In the genomic region with DNA sequence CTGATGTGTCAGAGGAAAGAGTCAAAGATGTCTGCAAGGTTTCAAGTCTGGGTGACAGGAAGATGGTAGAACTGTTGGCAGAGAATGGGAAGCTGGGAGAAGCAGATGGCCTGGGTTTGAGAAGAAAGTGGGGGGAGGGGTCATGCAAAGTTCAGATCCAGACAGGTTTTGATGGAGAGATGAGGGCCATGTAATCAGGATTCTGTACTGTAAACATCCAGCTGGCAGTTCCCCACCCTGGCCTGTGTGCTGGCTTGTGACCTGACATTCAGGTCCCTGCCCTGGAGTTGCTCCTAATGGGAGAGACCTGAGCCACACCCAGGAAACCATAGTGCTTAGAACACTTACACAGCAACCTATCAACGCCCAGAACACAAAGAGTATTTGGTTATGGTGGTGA, we compare ENCODE assay signal across 1 cellular context.
TF ChIP-seq lines count a peak whose summit lies in the region.

No MANE protein-coding gene starts in this region.

TF ChIP-seq in H1, 55 proteins besides CTCF, POLR2A, EP300 and RAD21:
- TF ChIP-seq PHF8 (conservative IDR thresholded peaks at IDR 0.05; ENCODE audit: low read depth, low read length) (no peak), YY1 (IDR thresholded peaks at IDR 0.05; ENCODE audit: low read depth, low read length) (no peak), SUZ12 (IDR thresholded peaks at IDR 0.05; ENCODE audit: low read length) (no peak), BRCA1 (IDR thresholded peaks at IDR 0.05; ENCODE audit: low read depth, low read length) (no peak), CBX8 (IDR thresholded peaks at IDR 0.05; ENCODE audit: borderline replicate concordance, low read depth, low read length) (no peak), GTF2F1 (IDR thresholded peaks at IDR 0.05; ENCODE audit: borderline replicate concordance, low read depth, low read length) (no peak), KDM1A (IDR thresholded peaks at IDR 0.05; ENCODE audit: borderline replicate concordance, low read length) (no peak), KDM4A (IDR thresholded peaks at IDR 0.05; ENCODE audit: low read depth, low read length, severe bottlenecking) (no peak), SP4 (IDR thresholded peaks at IDR 0.05; ENCODE audit: low read length) (no peak), HDAC2 (IDR thresholded peaks at IDR 0.05; ENCODE audit: borderline replicate concordance in 1 of 2, low read depth in 2 of 2, low read length in 2 of 2) (no peak), CEBPB (IDR thresholded peaks at IDR 0.05; ENCODE audit: low read depth, low read length) (no peak), FOSL1 (IDR thresholded peaks at IDR 0.05; ENCODE audit: insufficient read depth, low read depth, low read length) (no peak), CBX5 (IDR thresholded peaks at IDR 0.05; ENCODE audit: low read depth, low read length) (no peak)
- TF ChIP-seq, protein P1, sequence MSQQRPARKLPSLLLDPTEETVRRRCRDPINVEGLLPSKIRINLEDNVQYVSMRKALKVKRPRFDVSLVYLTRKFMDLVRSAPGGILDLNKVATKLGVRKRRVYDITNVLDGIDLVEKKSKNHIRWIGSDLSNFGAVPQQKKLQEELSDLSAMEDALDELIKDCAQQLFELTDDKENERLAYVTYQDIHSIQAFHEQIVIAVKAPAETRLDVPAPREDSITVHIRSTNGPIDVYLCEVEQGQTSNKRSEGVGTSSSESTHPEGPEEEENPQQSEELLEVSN (IDR thresholded peaks at IDR 0.05): no peak
- TF ChIP-seq, protein P2, sequence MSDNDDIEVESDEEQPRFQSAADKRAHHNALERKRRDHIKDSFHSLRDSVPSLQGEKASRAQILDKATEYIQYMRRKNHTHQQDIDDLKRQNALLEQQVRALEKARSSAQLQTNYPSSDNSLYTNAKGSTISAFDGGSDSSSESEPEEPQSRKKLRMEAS (IDR thresholded peaks at IDR 0.05): no peak
